ENCODE assay signal across 12 cellular contexts in genomic region chr14:73888971-73889370, GRCh38. TPM values are rescaled to one million over a fixed set of nuclear protein-coding genes. Genes with fewer than 3 reads are reported as not detected.
DNase-seq lines count a peak whose midpoint lies in the region; ATAC-seq and TF ChIP-seq lines count a peak whose summit lies in the region.
"Had no signal": no experiment of that assay in that cellular context is flagged by ENCODE, and none has a peak within 500 bp of the region (broad histone marks: within the 10 kb centered on the region; RNA-seq: fewer than 3 reads in every experiment).

No MANE protein-coding gene starts in this region.

- H3K23ac ChIP-seq in H9 (ENCODE audit: insufficient read length, low read depth, low read length) = no peak overlapping the region

- peaks cover 13% of the 10 kb centered on the region for H3K23me2 ChIP-seq in H9 (ENCODE audit: insufficient read length, low read depth, low read length, poor library complexity, severe bottlenecking)

- no peak overlapping the region for H2AFZ ChIP-seq in H9 (ENCODE audit: low read length)
- H2AFZ ChIP-seq: GM23338 had no signal

- H3K79me2 ChIP-seq in H9 (ENCODE audit: insufficient read depth, low read length) = peaks cover 10% of the 10 kb centered on the region; the same call in 1 of the 2 replicates

- H3K4me1 Mint-ChIP-seq in H9 = peaks cover 19 to 21% of the 10 kb centered on the region in 2 experiments
- H3K4me1 Mint-ChIP-seq in activated naive CD8-positive, alpha-beta T cell treated with anti-CD3 and anti-CD28 coated beads for 36 hours = peaks cover 45% of the 10 kb centered on the region
- H3K4me1 Mint-ChIP-seq in naive thymus-derived CD4-positive, alpha-beta T cell = peaks cover 26 to 60% (median 53%) of the 10 kb centered on the region in 7 donors

- H2BK12ac ChIP-seq in H9 (ENCODE audit: insufficient read length, low read depth, low read length) = no peak overlapping the region

- H3K4me1 ChIP-seq in H9 (ENCODE audit: insufficient read depth, low read length) = no peaks in the 10 kb centered on the region
- peaks cover 17 to 22% of the 10 kb centered on the region in 2 donors for H3K4me1 ChIP-seq in naive thymus-derived CD4-positive, alpha-beta T cell (ENCODE audit: control insufficient read depth in 2 of 2, insufficient read depth in 2 of 2, low read length in 2 of 2)

- no peak overlapping the region for H3K27ac ChIP-seq in H9 (ENCODE audit: insufficient read length, low read depth, low read length)
- peak overlapping the region; percentile 97 for H3K27ac ChIP-seq in naive thymus-derived CD4-positive, alpha-beta T cell (ENCODE audit: low read depth, low read length)

- H2AK5ac ChIP-seq in H9 (ENCODE audit: insufficient read length, low read length) = no peak overlapping the region

- no peaks in the 10 kb centered on the region for H4K20me1 ChIP-seq in H9 (ENCODE audit: control insufficient read depth, insufficient read depth, insufficient read length)

- no peak overlapping the region for H2BK5ac ChIP-seq in H9 (ENCODE audit: insufficient read length, low read length)

- H4K8ac ChIP-seq in H9 (replicated peaks; ENCODE audit: insufficient read length, low read depth, low read length) = no peak overlapping the region

- no peaks in the 10 kb centered on the region for H3K9me3 ChIP-seq in H9 (ENCODE audit: control insufficient read depth, low read depth, low read length)
- H3K9me3 ChIP-seq in naive thymus-derived CD4-positive, alpha-beta T cell (ENCODE audit: control insufficient read depth in 2 of 3, low read length in 3 of 3) = no peaks in the 10 kb centered on the region
- H3K9me3 ChIP-seq: sigmoid colon had no signal

- no peak overlapping the region for H3K14ac ChIP-seq in H9 (ENCODE audit: insufficient read depth, low read length)

- H3K4me3 Mint-ChIP-seq in H9 = no peak overlapping the region
- no peak overlapping the region for H3K4me3 Mint-ChIP-seq in activated naive CD8-positive, alpha-beta T cell treated with anti-CD3 and anti-CD28 coated beads for 36 hours
- peak overlapping the region in 4 of 10 donors; percentile 97 to 99 (median 98) for H3K4me3 Mint-ChIP-seq in naive thymus-derived CD4-positive, alpha-beta T cell
- H3K4me3 Mint-ChIP-seq: GM23338 had no signal

- H2BK20ac ChIP-seq in H9 (ENCODE audit: low read depth, low read length, poor library complexity, severe bottlenecking) = no peak overlapping the region

- no peak overlapping the region for H4K5ac ChIP-seq in H9 (ENCODE audit: insufficient read length, low read depth, low read length)

- peaks cover 4 to 11% (median 11%) of the 10 kb centered on the region in 3 experiments; a peak in 6 of 7 replicates for H3K36me3 Mint-ChIP-seq in H9 (ENCODE audit: insufficient read depth in 1 of 3, low read depth in 3 of 3)
- peaks cover 23% of the 10 kb centered on the region for H3K36me3 Mint-ChIP-seq in activated naive CD8-positive, alpha-beta T cell treated with anti-CD3 and anti-CD28 coated beads for 36 hours
- peaks cover 0 to 10% (median 8%) of the 10 kb centered on the region in 5 donors for H3K36me3 Mint-ChIP-seq in naive thymus-derived CD4-positive, alpha-beta T cell

- no peaks in the 10 kb centered on the region for H3K27me3 Mint-ChIP-seq in H9 (ENCODE audit: low read depth)
- H3K27me3 Mint-ChIP-seq in activated naive CD8-positive, alpha-beta T cell treated with anti-CD3 and anti-CD28 coated beads for 36 hours = no peaks in the 10 kb centered on the region
- H3K27me3 Mint-ChIP-seq in naive thymus-derived CD4-positive, alpha-beta T cell = no peaks in the 10 kb centered on the region

- POLR2A ChIA-PET in naive thymus-derived CD4-positive, alpha-beta T cell (lab: Charles Lee) = interaction anchor here (1.0 kb wide), 1 partner anchor 145 kb away, joined by 3 read pairs; no protein-coding TSS in a partner anchor

- H3K4ac ChIP-seq in H9 (ENCODE audit: low read depth, low read length) = no peak overlapping the region

- H3K27ac Mint-ChIP-seq in H9 = no peak overlapping the region; a peak in 2 of 7 replicates
- peak overlapping the region; percentile 97 for H3K27ac Mint-ChIP-seq in activated naive CD8-positive, alpha-beta T cell treated with anti-CD3 and anti-CD28 coated beads for 36 hours
- H3K27ac Mint-ChIP-seq in naive thymus-derived CD4-positive, alpha-beta T cell = peak overlapping the region in 8 of 9 donors; percentile 38 to 99 (median 89)
- H3K27ac Mint-ChIP-seq: GM23338 had no signal

- H2BK15ac ChIP-seq in H9 (ENCODE audit: low read depth, low read length) = no peak overlapping the region

- ATAC-seq in naive thymus-derived CD4-positive, alpha-beta T cell = no peak
- ATAC-seq in GM19023 (IDR thresholded peaks at IDR 0.05; ENCODE audit: unreplicated experiment) = no peak
- ATAC-seq in activated CD4-positive, CD25-positive, alpha-beta regulatory T cell treated with anti-CD3 and anti-CD28 coated beads, Interleukin-2, amount 50 U/mL, for 24 hours = no peak
- ATAC-seq: GM23338 had no signal

- CTCF ChIA-PET in naive thymus-derived CD4-positive, alpha-beta T cell (lab: Charles Lee) = no interaction called here

- DNase-seq in CD1c-positive myeloid dendritic cell (ENCODE audit: extremely low spot score) (peak; percentile 8), H9 (no peak), NCI-H446 treated with DMSO at 0.1 percent for 48 hours (lab: John Stamatoyannopoulos, UW) (no peak), activated gamma-delta T cell (lab: John Stamatoyannopoulos, UW) (no peak)
- DNase-seq in activated naive CD8-positive, alpha-beta T cell treated with anti-CD3 and anti-CD28 coated beads for 36 hours = no peak
- DNase-seq in naive thymus-derived CD4-positive, alpha-beta T cell = no peak
- DNase-seq: activated CD8-positive, alpha-beta memory T cell treated with anti-CD3 and anti-CD28 coated beads, Interleukin-2, amount 50 U/mL, for 48 hours; sigmoid colon had no signal

- no CpG with 5 or more reads among the region's 2 CpGs for WGBS in H9 (ENCODE audit: extremely low coverage, insufficient read length, low lambda C conversion rate)

- H3K9ac ChIP-seq in H9 (ENCODE audit: extremely low read depth, insufficient read length, low read length) = peak overlapping the region; percentile 23

- no peak for TF ChIP-seq CTCF in H9 (conservative IDR thresholded peaks at IDR 0.05)

- no peak overlapping the region for H3K18ac ChIP-seq in H9 (ENCODE audit: insufficient read length, low read depth, low read length)

- peaks cover 0 to 10% (median 9%) of the 10 kb centered on the region in 3 experiments for H3K36me3 ChIP-seq in naive thymus-derived CD4-positive, alpha-beta T cell (ENCODE audit: control insufficient read depth in 2 of 3, insufficient read depth in 3 of 3, low read length in 3 of 3)

- peaks cover 6% of the 10 kb centered on the region for H3K79me1 ChIP-seq in H9 (ENCODE audit: insufficient read depth, low read depth, low read length, poor library complexity, severe bottlenecking)

- H3K27me3 ChIP-seq in H9 (ENCODE audit: insufficient read depth, low read length) = no peaks in the 10 kb centered on the region
- H3K27me3 ChIP-seq in naive thymus-derived CD4-positive, alpha-beta T cell (ENCODE audit: control insufficient read depth in 2 of 2, insufficient read depth in 2 of 2, low read length in 2 of 2) = no peaks in the 10 kb centered on the region
- H3K27me3 ChIP-seq: sigmoid colon had no signal

- no peak overlapping the region for H3T11ph ChIP-seq in H9 (ENCODE audit: low read length)

- no peak overlapping the region for H3K4me2 ChIP-seq in H9 (ENCODE audit: insufficient read depth, insufficient read length, low read length)
- H3K4me2 ChIP-seq: GM23338 had no signal

- H3K56ac ChIP-seq in H9 (ENCODE audit: insufficient read length, low read depth, low read length) = no peak overlapping the region

- intact Hi-C loops in naive thymus-derived CD4-positive, alpha-beta T cell (cut with micrococcal nuclease) = loop anchor here (5.0 to 10.0 kb wide), 2 partner anchors 148 to 394 kb away; partner anchors contain the start of gene RIOX1 (in 1 of the 2)

- H4K91ac ChIP-seq in H9 (ENCODE audit: insufficient read length, low read depth, low read length) = no peak overlapping the region

- H2BK120ac ChIP-seq in H9 (ENCODE audit: low read depth, low read length, poor library complexity, severe bottlenecking) = no peak overlapping the region

- no peak overlapping the region for H3K4me3 ChIP-seq in naive thymus-derived CD4-positive, alpha-beta T cell (ENCODE audit: low read length)
- H3K4me3 ChIP-seq: GM23338, lung, sigmoid colon had no signal

- no peaks in the 10 kb centered on the region for H3K9me3 Mint-ChIP-seq in H9
- no peaks in the 10 kb centered on the region for H3K9me3 Mint-ChIP-seq in activated naive CD8-positive, alpha-beta T cell treated with anti-CD3 and anti-CD28 coated beads for 36 hours
- H3K9me3 Mint-ChIP-seq in naive thymus-derived CD4-positive, alpha-beta T cell = no peaks in the 10 kb centered on the region
- H3K9me3 Mint-ChIP-seq: GM23338 had no signal

RNA-seq across cellular contexts. Expression of gene ZNF410, which starts 2.3 kb away (rescaled TPM):
- total RNA-seq in H9 (2021) = 24.5 and 28.1 TPM in 2 replicates
- total RNA-seq in activated naive CD8-positive, alpha-beta T cell treated with anti-CD3 and anti-CD28 coated beads for 36 hours = 10 to 100 TPM; 53.8 to 56.4 TPM
- 10 to 100 TPM; 44.8 to 79.7 (median 51.1) TPM for total RNA-seq in naive thymus-derived CD4-positive, alpha-beta T cell
- 10 to 100 TPM; 66.3 to 69.8 TPM for polyA plus RNA-seq in naive thymus-derived CD4-positive, alpha-beta T cell

RNA-seq across cellular contexts. Expression of gene PTGR2, which starts 37.3 kb away (rescaled TPM):
- 5.5 and 6.7 TPM in 2 replicates for total RNA-seq in H9 (2021)
- 1 to 10 TPM; 6.5 to 6.7 TPM for total RNA-seq in activated naive CD8-positive, alpha-beta T cell treated with anti-CD3 and anti-CD28 coated beads for 36 hours
- total RNA-seq in naive thymus-derived CD4-positive, alpha-beta T cell = 1 to 10 TPM; 1.2 to 7.9 (median 1.8) TPM
- 1 to 10 TPM; 3.4 to 6.5 TPM for polyA plus RNA-seq in naive thymus-derived CD4-positive, alpha-beta T cell

Comparison
In these comparisons a context has a peak if more than half of its experiments do, and no peak if none do; other contexts are left out.
1. H3K27ac Mint-ChIP-seq: peak in activated naive CD8-positive, alpha-beta T cell treated with anti-CD3 and anti-CD28 coated beads for 36 hours (single experiment) and naive thymus-derived CD4-positive, alpha-beta T cell (8 of 9); none in H9 (0 of 3).